In genomic region chr3:12868039-12869024, GRCh38 we compare ENCODE assay signal across 1 cellular context.
TF ChIP-seq lines count a peak whose summit lies in the region.

No MANE protein-coding gene starts in this region.

TF ChIP-seq in HepG2, 621 proteins besides CTCF, POLR2A, EP300 and RAD21 (continued from another document and continues in another):
- TF ChIP-seq, protein P1, sequence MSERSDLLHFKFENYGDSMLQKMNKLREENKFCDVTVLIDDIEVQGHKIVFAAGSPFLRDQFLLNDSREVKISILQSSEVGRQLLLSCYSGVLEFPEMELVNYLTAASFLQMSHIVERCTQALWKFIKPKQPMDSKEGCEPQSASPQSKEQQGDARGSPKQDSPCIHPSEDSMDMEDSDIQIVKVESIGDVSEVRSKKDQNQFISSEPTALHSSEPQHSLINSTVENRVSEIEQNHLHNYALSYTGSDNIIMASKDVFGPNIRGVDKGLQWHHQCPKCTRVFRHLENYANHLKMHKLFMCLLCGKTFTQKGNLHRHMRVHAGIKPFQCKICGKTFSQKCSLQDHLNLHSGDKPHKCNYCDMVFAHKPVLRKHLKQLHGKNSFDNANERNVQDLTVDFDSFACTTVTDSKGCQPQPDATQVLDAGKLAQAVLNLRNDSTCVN (CRISPR knock-in tag; IDR thresholded peaks at IDR 0.05; ENCODE audit: borderline replicate concordance), result peak; percentile 30; the same call in 1 of the 2 replicates
- TF ChIP-seq HDAC1 (CRISPR knock-in tag; IDR thresholded peaks at IDR 0.05), result peak; percentile 36
- 0 out of 2 replicates have a peak, but pooled peaks have one; percentile 43 for TF ChIP-seq MEIS2 (CRISPR knock-in tag; IDR thresholded peaks at IDR 0.05)
- TF ChIP-seq FOXA3 (CRISPR knock-in tag; IDR thresholded peaks at IDR 0.05), result peak; percentile 50
- peak; percentile 57; the same call in 1 of the 2 replicates for TF ChIP-seq MXD4 (CRISPR knock-in tag; IDR thresholded peaks at IDR 0.05)
- TF ChIP-seq MIER3 (CRISPR knock-in tag; IDR thresholded peaks at IDR 0.05; ENCODE audit: borderline replicate concordance), result peak; percentile 20; the same call in 1 of the 2 replicates
- peak; percentile 55; the same call in 1 of the 2 replicates for TF ChIP-seq ZNF792 (CRISPR knock-in tag; IDR thresholded peaks at IDR 0.05)
- peak; percentile 50; the same call in 1 of the 2 replicates for TF ChIP-seq ZNF687 (CRISPR knock-in tag; IDR thresholded peaks at IDR 0.05)
- no peak for TF ChIP-seq ZBTB42 (CRISPR knock-in tag; IDR thresholded peaks at IDR 0.05)
- peak; percentile 52; the same call in 1 of the 2 replicates for TF ChIP-seq NFKB2 (CRISPR knock-in tag; IDR thresholded peaks at IDR 0.05; ENCODE audit: borderline replicate concordance)
- TF ChIP-seq ZBTB3 (CRISPR knock-in tag; IDR thresholded peaks at IDR 0.05; ENCODE audit: borderline replicate concordance, low read depth), result no peak
- TF ChIP-seq ISL2 (CRISPR knock-in tag; IDR thresholded peaks at IDR 0.05), result peak; percentile 53; the same call in 1 of the 2 replicates
- TF ChIP-seq DMAP1 (CRISPR knock-in tag; IDR thresholded peaks at IDR 0.05), result no peak
- no peak for TF ChIP-seq SRY (CRISPR knock-in tag; IDR thresholded peaks at IDR 0.05)
- TF ChIP-seq RFXAP (CRISPR knock-in tag; IDR thresholded peaks at IDR 0.05; ENCODE audit: borderline replicate concordance), result no peak
- peak; percentile 57 for TF ChIP-seq SAP130 (CRISPR knock-in tag; IDR thresholded peaks at IDR 0.05; ENCODE audit: low read depth)
- TF ChIP-seq KDM5B (CRISPR knock-in tag; IDR thresholded peaks at IDR 0.05; ENCODE audit: borderline replicate concordance), result peak; percentile 25; the same call in 1 of the 2 replicates
- TF ChIP-seq CCDC6 (CRISPR knock-in tag; IDR thresholded peaks at IDR 0.05), result no peak
- TF ChIP-seq MIXL1 (CRISPR knock-in tag; IDR thresholded peaks at IDR 0.05), result peak; percentile 62; the same call in 1 of the 2 replicates
- TF ChIP-seq ZHX2 (IDR thresholded peaks at IDR 0.05; ENCODE audit: low read depth), result no peak
- no peak for TF ChIP-seq ZHX2 (CRISPR knock-in tag; IDR thresholded peaks at IDR 0.05; ENCODE audit: borderline replicate concordance)
- peak; percentile 22; the same call in 1 of the 2 replicates for TF ChIP-seq ZGPAT (CRISPR knock-in tag; IDR thresholded peaks at IDR 0.05)
- TF ChIP-seq YY1 (IDR thresholded peaks at IDR 0.05; ENCODE audit: insufficient read depth, insufficient replicate concordance, low read depth, low read length), result peak; percentile 25
- TF ChIP-seq, protein P2, sequence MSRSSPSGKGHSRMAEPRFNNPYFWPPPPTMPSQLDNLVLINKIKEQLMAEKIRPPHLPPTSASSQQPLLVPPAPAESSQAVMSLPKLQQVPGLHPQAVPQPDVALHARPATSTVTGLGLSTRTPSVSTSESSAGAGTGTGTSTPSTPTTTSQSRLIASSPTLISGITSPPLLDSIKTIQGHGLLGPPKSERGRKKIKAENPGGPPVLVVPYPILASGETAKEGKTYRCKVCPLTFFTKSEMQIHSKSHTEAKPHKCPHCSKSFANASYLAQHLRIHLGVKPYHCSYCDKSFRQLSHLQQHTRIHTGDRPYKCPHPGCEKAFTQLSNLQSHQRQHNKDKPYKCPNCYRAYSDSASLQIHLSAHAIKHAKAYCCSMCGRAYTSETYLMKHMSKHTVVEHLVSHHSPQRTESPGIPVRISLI (CRISPR knock-in tag; IDR thresholded peaks at IDR 0.05; ENCODE audit: borderline replicate concordance), result no peak
- TF ChIP-seq, protein P3, sequence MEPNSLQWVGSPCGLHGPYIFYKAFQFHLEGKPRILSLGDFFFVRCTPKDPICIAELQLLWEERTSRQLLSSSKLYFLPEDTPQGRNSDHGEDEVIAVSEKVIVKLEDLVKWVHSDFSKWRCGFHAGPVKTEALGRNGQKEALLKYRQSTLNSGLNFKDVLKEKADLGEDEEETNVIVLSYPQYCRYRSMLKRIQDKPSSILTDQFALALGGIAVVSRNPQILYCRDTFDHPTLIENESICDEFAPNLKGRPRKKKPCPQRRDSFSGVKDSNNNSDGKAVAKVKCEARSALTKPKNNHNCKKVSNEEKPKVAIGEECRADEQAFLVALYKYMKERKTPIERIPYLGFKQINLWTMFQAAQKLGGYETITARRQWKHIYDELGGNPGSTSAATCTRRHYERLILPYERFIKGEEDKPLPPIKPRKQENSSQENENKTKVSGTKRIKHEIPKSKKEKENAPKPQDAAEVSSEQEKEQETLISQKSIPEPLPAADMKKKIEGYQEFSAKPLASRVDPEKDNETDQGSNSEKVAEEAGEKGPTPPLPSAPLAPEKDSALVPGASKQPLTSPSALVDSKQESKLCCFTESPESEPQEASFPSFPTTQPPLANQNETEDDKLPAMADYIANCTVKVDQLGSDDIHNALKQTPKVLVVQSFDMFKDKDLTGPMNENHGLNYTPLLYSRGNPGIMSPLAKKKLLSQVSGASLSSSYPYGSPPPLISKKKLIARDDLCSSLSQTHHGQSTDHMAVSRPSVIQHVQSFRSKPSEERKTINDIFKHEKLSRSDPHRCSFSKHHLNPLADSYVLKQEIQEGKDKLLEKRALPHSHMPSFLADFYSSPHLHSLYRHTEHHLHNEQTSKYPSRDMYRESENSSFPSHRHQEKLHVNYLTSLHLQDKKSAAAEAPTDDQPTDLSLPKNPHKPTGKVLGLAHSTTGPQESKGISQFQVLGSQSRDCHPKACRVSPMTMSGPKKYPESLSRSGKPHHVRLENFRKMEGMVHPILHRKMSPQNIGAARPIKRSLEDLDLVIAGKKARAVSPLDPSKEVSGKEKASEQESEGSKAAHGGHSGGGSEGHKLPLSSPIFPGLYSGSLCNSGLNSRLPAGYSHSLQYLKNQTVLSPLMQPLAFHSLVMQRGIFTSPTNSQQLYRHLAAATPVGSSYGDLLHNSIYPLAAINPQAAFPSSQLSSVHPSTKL (CRISPR knock-in tag; IDR thresholded peaks at IDR 0.05), result peak; percentile 32
- peak; percentile 53; the same call in 1 of the 2 replicates for TF ChIP-seq MAFF (IDR thresholded peaks at IDR 0.05; ENCODE audit: low read depth, low read length)
- no peak for TF ChIP-seq MBD4 (IDR thresholded peaks at IDR 0.05; ENCODE audit: borderline replicate concordance, low read length)
- TF ChIP-seq PAWR (CRISPR knock-in tag; IDR thresholded peaks at IDR 0.05; ENCODE audit: borderline replicate concordance), result no peak
- peak; percentile 43; the same call in 1 of the 2 replicates for TF ChIP-seq ZNF768 (CRISPR knock-in tag; IDR thresholded peaks at IDR 0.05)
- 0 out of 2 replicates have a peak, but pooled peaks have one; percentile 15 for TF ChIP-seq ETV5 (CRISPR knock-in tag; IDR thresholded peaks at IDR 0.05; ENCODE audit: borderline replicate concordance)
- TF ChIP-seq PAF1 (CRISPR knock-in tag; IDR thresholded peaks at IDR 0.05), result no peak
- peak; percentile 24; the same call in 1 of the 2 replicates for TF ChIP-seq SMAD3 (CRISPR knock-in tag; IDR thresholded peaks at IDR 0.05)
- no peak for TF ChIP-seq CENPT (CRISPR knock-in tag; IDR thresholded peaks at IDR 0.05; ENCODE audit: low read depth)
- 0 out of 2 replicates have a peak, but pooled peaks have one; percentile 18 for TF ChIP-seq TARDBP (CRISPR knock-in tag; IDR thresholded peaks at IDR 0.05)
- TF ChIP-seq ZNF749 (CRISPR knock-in tag; IDR thresholded peaks at IDR 0.05; ENCODE audit: borderline replicate concordance), result no peak
- TF ChIP-seq, protein P4, sequence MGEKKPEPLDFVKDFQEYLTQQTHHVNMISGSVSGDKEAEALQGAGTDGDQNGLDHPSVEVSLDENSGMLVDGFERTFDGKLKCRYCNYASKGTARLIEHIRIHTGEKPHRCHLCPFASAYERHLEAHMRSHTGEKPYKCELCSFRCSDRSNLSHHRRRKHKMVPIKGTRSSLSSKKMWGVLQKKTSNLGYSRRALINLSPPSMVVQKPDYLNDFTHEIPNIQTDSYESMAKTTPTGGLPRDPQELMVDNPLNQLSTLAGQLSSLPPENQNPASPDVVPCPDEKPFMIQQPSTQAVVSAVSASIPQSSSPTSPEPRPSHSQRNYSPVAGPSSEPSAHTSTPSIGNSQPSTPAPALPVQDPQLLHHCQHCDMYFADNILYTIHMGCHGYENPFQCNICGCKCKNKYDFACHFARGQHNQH (CRISPR knock-in tag; IDR thresholded peaks at IDR 0.05), result 0 out of 2 replicates have a peak, but pooled peaks have one; percentile 25
- TF ChIP-seq XRCC5 (optimal IDR thresholded peaks at IDR 0.05; ENCODE audit: low read length), result peak; percentile 61
- no peak for TF ChIP-seq AHR (CRISPR knock-in tag; IDR thresholded peaks at IDR 0.05)
- no peak for TF ChIP-seq ZNF777 (CRISPR knock-in tag; IDR thresholded peaks at IDR 0.05)
